11 cellular contexts compared by ENCODE assay signal in genomic region chr2:237864030-237864931, GRCh38. TPM values are rescaled to one million over a fixed set of nuclear protein-coding genes. Genes with fewer than 3 reads are reported as not detected.
DNase-seq lines count a peak whose midpoint lies in the region; ATAC-seq, FAIRE-seq and TF ChIP-seq lines count a peak whose summit lies in the region.
"Had no signal": no experiment of that assay in that cellular context is flagged by ENCODE, and none has a peak within 500 bp of the region (broad histone marks: within the 10 kb centered on the region; RNA-seq: fewer than 3 reads in every experiment).

No MANE protein-coding gene starts in this region.

- POLR2A ChIA-PET in HEK293 (lab: Yijun Ruan, JAX) = no interaction called here
- POLR2A ChIA-PET in MCF 10A (lab: Yijun Ruan, JAX) = interaction anchor here (0.6 to 2.2 kb wide), 8 partner anchors 10 to 411 kb away, joined by 3 to 12 read pairs (median 4); partner anchors contain the start of gene SCLY

- TF ChIP-seq CTCF in HEK293 (tag by site-specific recombination; IDR thresholded peaks at IDR 0.05) (no peak), MCF 10A (IDR thresholded peaks at IDR 0.05; ENCODE audit: unreplicated experiment) (no peak)

- intact Hi-C loops in MCF 10A (cut with micrococcal nuclease) = no loop called here

- H3K4me1 Mint-ChIP-seq in MCF 10A (ENCODE audit: insufficient read depth, unreplicated experiment) = peaks cover 24% of the 10 kb centered on the region

- CTCF ChIA-PET in HEK293 (lab: Yijun Ruan, JAX) (no interaction called here), MCF 10A (lab: Yijun Ruan, JAX) (interaction anchor here (0.6 kb wide), 2 partner anchors 104 to 155 kb away, joined by 3 read pairs; no protein-coding TSS in a partner anchor)

- no peak for FAIRE-seq in small intestine (lab: Jason Lieb, UNC)

- H3K36me3 Mint-ChIP-seq in MCF 10A (ENCODE audit: insufficient read depth, unreplicated experiment) = no peaks in the 10 kb centered on the region
- H3K36me3 Mint-ChIP-seq: memory B cell had no signal

- H3K9me3 ChIP-seq in HEK293 (ENCODE audit: control insufficient read depth, insufficient read depth, low read depth, low read length) (no peaks in the 10 kb centered on the region), small intestine (ENCODE audit: control insufficient read depth, low read depth) (no peaks in the 10 kb centered on the region)

- no peaks in the 10 kb centered on the region for H3K27me3 ChIP-seq in small intestine (ENCODE audit: control insufficient read depth in 2 of 2, insufficient read depth in 2 of 2, low read length in 2 of 2)

- no peak for ATAC-seq in HG02588 (IDR thresholded peaks at IDR 0.05; ENCODE audit: unreplicated experiment)

- peak overlapping the region; percentile 86 for H3K27ac Mint-ChIP-seq in MCF 10A (ENCODE audit: low read depth, unreplicated experiment)
- H3K27ac Mint-ChIP-seq: memory B cell had no signal

- H3K4me3 ChIP-seq in HEK293 (ENCODE audit: low read depth, low read length) (no peak overlapping the region), small intestine (ENCODE audit: low read depth in 1 of 2, low read length in 2 of 2) (no peak overlapping the region)

- 25 to 62% (median 36%) methylated on average over 22 of the region's 22 CpGs for WGBS in small intestine, 3 donors

- no peaks in the 10 kb centered on the region for H3K36me3 ChIP-seq in HEK293 (ENCODE audit: control insufficient read depth in 2 of 2, insufficient read depth in 1 of 2, low read length in 2 of 2)
- no peaks in the 10 kb centered on the region for H3K36me3 ChIP-seq in small intestine (ENCODE audit: control insufficient read depth in 2 of 2, insufficient read depth in 2 of 2, low read length in 2 of 2)
- H3K36me3 ChIP-seq: brain microvascular endothelial cell had no signal

- H3K27ac ChIP-seq in HEK293 (ENCODE audit: extremely low read depth, low read depth, low read length) (no peak overlapping the region), small intestine (ENCODE audit: low read depth in 1 of 2, low read length in 1 of 2) (peak overlapping the region in 1 of 2 donors; percentile 62)
- H3K27ac ChIP-seq: brain microvascular endothelial cell had no signal

- no peaks in the 10 kb centered on the region for H3K9me3 Mint-ChIP-seq in MCF 10A (ENCODE audit: unreplicated experiment)
- H3K9me3 Mint-ChIP-seq: memory B cell had no signal

- H3K27me3 Mint-ChIP-seq in MCF 10A (ENCODE audit: insufficient read depth, unreplicated experiment) = no peaks in the 10 kb centered on the region

- no peak overlapping the region for H3K4me3 Mint-ChIP-seq in MCF 10A (ENCODE audit: unreplicated experiment)
- H3K4me3 Mint-ChIP-seq: memory B cell had no signal

- DNase-seq in MCF 10A (ENCODE audit: unreplicated experiment) (peak; percentile 30), kidney tubule cell (ENCODE audit: low spot score) (peak; percentile 29), small intestine (peak; percentile 48), NCI-H2171 (lab: John Stamatoyannopoulos, UW) (no peak), SIG-M5 treated with dmso at 0.1 percent for 504 hours (lab: John Stamatoyannopoulos, UW; ENCODE audit: unreplicated experiment) (no peak), NCI-H2081 treated with DMSO at 0.1 percent for 48 hours (lab: John Stamatoyannopoulos, UW) (no peak)
- DNase-seq: brain microvascular endothelial cell, NCI-H524 had no signal

- no TSS peak for BruUV-seq in MCF 10A (replicated peaks; lab: Mats Ljungman, UMichigan)

- H3K4me1 ChIP-seq in HEK293 (ENCODE audit: control insufficient read depth, insufficient read depth, low read length) = peaks cover 4% of the 10 kb centered on the region
- H3K4me1 ChIP-seq in small intestine (ENCODE audit: control insufficient read depth in 2 of 2, insufficient read depth in 1 of 2, low read depth in 1 of 2, low read length in 1 of 2) = peaks cover 10 to 15% of the 10 kb centered on the region in 2 donors

TF ChIP-seq in HEK293, 187 proteins besides CTCF, POLR2A, EP300 and RAD21:
- TF ChIP-seq ZNF449 (tag by site-specific recombination; IDR thresholded peaks at IDR 0.05) (peak; percentile 62; the same call in 1 of the 2 replicates), ZNF341 (tag by site-specific recombination; IDR thresholded peaks at IDR 0.05; ENCODE audit: low read depth) (peak; percentile 63), ZNF214 (tag by site-specific recombination; IDR thresholded peaks at IDR 0.05; ENCODE audit: borderline replicate concordance) (no peak)

RNA-seq across cellular contexts. Expression of gene RAMP1, which starts 4.9 kb away (rescaled TPM):
- total RNA-seq in MCF 10A (2022) = 4.3 and 11.2 TPM in 2 replicates
- 100 to 1,000 TPM in 1 of 3 donors, 10 to 100 TPM in 2; 61.6 to 155 (median 70.4) TPM for polyA plus RNA-seq in small intestine

Comparison
In these comparisons a context has a peak if more than half of its experiments do, and no peak if none do; other contexts are left out.
1. DNase-seq: peak in MCF 10A (single experiment), kidney tubule cell (single experiment) and small intestine (single experiment); none in NCI-H2171 (single experiment), SIG-M5 treated with dmso at 0.1 percent for 504 hours (single experiment) and NCI-H2081 treated with DMSO at 0.1 percent for 48 hours (single experiment).